ENCODE assay signal across 1 cellular context in the genomic region with DNA sequence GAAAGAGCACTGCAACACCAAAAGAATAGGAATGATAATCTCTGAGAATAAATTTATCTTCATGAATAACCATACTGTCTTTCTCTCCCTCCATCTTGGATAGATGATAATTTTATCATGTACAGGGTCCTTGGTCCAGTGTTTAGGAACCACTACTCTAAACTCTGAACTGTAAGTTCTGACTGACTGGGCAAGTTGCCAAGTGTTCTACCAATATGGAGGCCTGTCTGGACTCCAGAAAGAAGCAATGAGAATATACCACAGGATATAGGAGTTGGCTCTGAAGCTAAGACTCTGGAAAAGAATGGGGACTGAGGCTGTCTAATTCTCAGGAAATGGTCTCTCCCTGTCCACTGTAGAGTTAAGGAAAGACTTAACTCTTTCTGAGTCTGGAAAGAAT.
TF ChIP-seq lines count a peak whose summit lies in the region.

No MANE protein-coding gene starts in this region.

TF ChIP-seq in HCT116, 20 proteins besides CTCF, POLR2A, EP300 and RAD21:
- TF ChIP-seq, protein P1, sequence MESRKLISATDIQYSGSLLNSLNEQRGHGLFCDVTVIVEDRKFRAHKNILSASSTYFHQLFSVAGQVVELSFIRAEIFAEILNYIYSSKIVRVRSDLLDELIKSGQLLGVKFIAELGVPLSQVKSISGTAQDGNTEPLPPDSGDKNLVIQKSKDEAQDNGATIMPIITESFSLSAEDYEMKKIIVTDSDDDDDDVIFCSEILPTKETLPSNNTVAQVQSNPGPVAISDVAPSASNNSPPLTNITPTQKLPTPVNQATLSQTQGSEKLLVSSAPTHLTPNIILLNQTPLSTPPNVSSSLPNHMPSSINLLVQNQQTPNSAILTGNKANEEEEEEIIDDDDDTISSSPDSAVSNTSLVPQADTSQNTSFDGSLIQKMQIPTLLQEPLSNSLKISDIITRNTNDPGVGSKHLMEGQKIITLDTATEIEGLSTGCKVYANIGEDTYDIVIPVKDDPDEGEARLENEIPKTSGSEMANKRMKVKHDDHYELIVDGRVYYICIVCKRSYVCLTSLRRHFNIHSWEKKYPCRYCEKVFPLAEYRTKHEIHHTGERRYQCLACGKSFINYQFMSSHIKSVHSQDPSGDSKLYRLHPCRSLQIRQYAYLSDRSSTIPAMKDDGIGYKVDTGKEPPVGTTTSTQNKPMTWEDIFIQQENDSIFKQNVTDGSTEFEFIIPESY (IDR thresholded peaks at IDR 0.05; ENCODE audit: extremely low read depth, insufficient replicate concordance, low read length): no peak
- TF ChIP-seq ZFX (IDR thresholded peaks at IDR 0.05) (no peak), SP1 (IDR thresholded peaks at IDR 0.05; ENCODE audit: low read depth) (no peak), ELF1 (IDR thresholded peaks at IDR 0.05; ENCODE audit: borderline replicate concordance, low read depth) (no peak), SIN3A (IDR thresholded peaks at IDR 0.05; ENCODE audit: low read depth) (no peak), TCF7L2 (IDR thresholded peaks at IDR 0.05; ENCODE audit: borderline replicate concordance, extremely low read depth, insufficient read depth, insufficient read length) (no peak), EZH2 (IDR thresholded peaks at IDR 0.05) (no peak), JUND (IDR thresholded peaks at IDR 0.05) (no peak), CEBPB (IDR thresholded peaks at IDR 0.05; ENCODE audit: low read depth) (no peak), SRF (IDR thresholded peaks at IDR 0.05; ENCODE audit: low read depth) (no peak), FOSL1 (IDR thresholded peaks at IDR 0.05; ENCODE audit: low read depth) (no peak), YY1 (IDR thresholded peaks at IDR 0.05; ENCODE audit: extremely low read depth, insufficient replicate concordance, low read depth, low read length) (no peak)
- TF ChIP-seq, protein P2, sequence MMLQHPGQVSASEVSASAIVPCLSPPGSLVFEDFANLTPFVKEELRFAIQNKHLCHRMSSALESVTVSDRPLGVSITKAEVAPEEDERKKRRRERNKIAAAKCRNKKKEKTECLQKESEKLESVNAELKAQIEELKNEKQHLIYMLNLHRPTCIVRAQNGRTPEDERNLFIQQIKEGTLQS (IDR thresholded peaks at IDR 0.05): no peak
- TF ChIP-seq, protein P3, sequence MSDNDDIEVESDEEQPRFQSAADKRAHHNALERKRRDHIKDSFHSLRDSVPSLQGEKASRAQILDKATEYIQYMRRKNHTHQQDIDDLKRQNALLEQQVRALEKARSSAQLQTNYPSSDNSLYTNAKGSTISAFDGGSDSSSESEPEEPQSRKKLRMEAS (IDR thresholded peaks at IDR 0.05): no peak
